22 cellular contexts compared by ENCODE assay signal in genomic region chr17:28092109-28092508, GRCh38. TPM values are rescaled to one million over a fixed set of nuclear protein-coding genes. Genes with fewer than 3 reads are reported as not detected.
DNase-seq lines count a peak whose midpoint lies in the region; ATAC-seq and TF ChIP-seq lines count a peak whose summit lies in the region.
"Had no signal": no experiment of that assay in that cellular context is flagged by ENCODE, and none has a peak within 500 bp of the region (broad histone marks: within the 10 kb centered on the region; RNA-seq: fewer than 3 reads in every experiment).

No MANE protein-coding gene starts in this region.

- ATAC-seq in WTC11 (no peak), GM21367 (IDR thresholded peaks at IDR 0.05; ENCODE audit: unreplicated experiment) (no peak)
- ATAC-seq: GM12878, HCT116, PC-3, T-helper 17 cell had no signal

- peaks cover 94% of the 10 kb centered on the region for H3K79me2 ChIP-seq in DOHH2 (ENCODE audit: control insufficient read depth, low read length)

- H3K9me3 ChIP-seq in DOHH2 (ENCODE audit: control insufficient read depth, insufficient read depth, low read length) (no peaks in the 10 kb centered on the region), HUES64 (ENCODE audit: insufficient read depth, low read depth, low read length) (peaks cover 13% of the 10 kb centered on the region)

- H4K20me1 ChIP-seq in DOHH2 (ENCODE audit: control insufficient read depth, insufficient read depth, low read depth, low read length) = no peaks in the 10 kb centered on the region

- H3K9me2 ChIP-seq in DOHH2 (replicated peaks; ENCODE audit: control insufficient read depth, low read length) = no peaks in the 10 kb centered on the region

- no peak overlapping the region for H3K4me3 ChIP-seq in DOHH2 (ENCODE audit: low read length)
- 0 out of 2 replicates have a peak overlapping the region, but pooled peaks have one; percentile 15 for H3K4me3 ChIP-seq in HUES64 (ENCODE audit: low read length)
- H3K4me3 ChIP-seq: GM12878, GM23248 had no signal

- H3K9me3 Mint-ChIP-seq in WTC11 (peaks cover 24% of the 10 kb centered on the region), nephron (peaks cover 9% of the 10 kb centered on the region)

- H3K27ac ChIP-seq in DOHH2 (ENCODE audit: low read depth, low read length) (no peak overlapping the region), HUES64 (ENCODE audit: low read depth, low read length) (peak overlapping the region; percentile 5)
- H3K27ac ChIP-seq: GM23248 had no signal

- no CpG with 5 or more reads among the region's 1 CpG for WGBS in HUES64

- DNase-seq in WTC11 (ENCODE audit: low spot score) (no peak), NCI-H446 treated with DMSO at 0.1 percent for 48 hours (lab: John Stamatoyannopoulos, UW) (no peak), NCI-H69 (lab: John Stamatoyannopoulos, UW) (no peak)
- DNase-seq: CD4-positive, CD25-positive, alpha-beta regulatory T cell; DMS79 treated with DMSO at 0.1 percent for 48 hours; GM23248; MV-4-11; NCI-H1105 treated with DMSO at 0.1 percent for 48 hours; NCI-H2081; NCI-H2171; NCI-H345; NCI-H524 treated with DMSO at 0.1 percent for 48 hours; PC-3; SHP77; SW 1271; T-helper 17 cell had no signal

- H3K4me1 ChIP-seq in DOHH2 (ENCODE audit: control insufficient read depth, low read length) = peaks cover 67% of the 10 kb centered on the region
- peaks cover 47% of the 10 kb centered on the region for H3K4me1 ChIP-seq in HUES64 (ENCODE audit: insufficient read depth, low read length)

- no peaks in the 10 kb centered on the region for H3K27me3 Mint-ChIP-seq in WTC11 (ENCODE audit: low read depth)
- H3K27me3 Mint-ChIP-seq in nephron (ENCODE audit: low read depth) = no peaks in the 10 kb centered on the region
- H3K27me3 Mint-ChIP-seq: CD4-positive, CD25-positive, alpha-beta regulatory T cell; T-helper 17 cell had no signal

- H3K36me3 ChIP-seq in DOHH2 (ENCODE audit: control insufficient read depth, low read length) (no peaks in the 10 kb centered on the region), HUES64 (ENCODE audit: insufficient read depth, low read length) (no peaks in the 10 kb centered on the region; the same call in 1 of the 2 replicates)

- H3K27ac Mint-ChIP-seq in WTC11 = peak overlapping the region; percentile 67
- H3K27ac Mint-ChIP-seq in nephron = peak overlapping the region; percentile 29 to 75 (median 31)
- H3K27ac Mint-ChIP-seq: CD4-positive, CD25-positive, alpha-beta regulatory T cell; T-helper 17 cell had no signal

- H3F3A ChIP-seq in DOHH2 (ENCODE audit: control insufficient read depth, insufficient read depth) = no peaks in the 10 kb centered on the region; the same call in 1 of the 2 replicates

- H3K4me1 Mint-ChIP-seq in WTC11 = peaks cover 64% of the 10 kb centered on the region
- H3K4me1 Mint-ChIP-seq in nephron = peaks cover 12% of the 10 kb centered on the region

- POLR2A ChIA-PET in WTC11 (lab: Charles Lee) = interaction anchor here (0.6 kb wide), 1 partner anchor 106 kb away, joined by 3 read pairs; no protein-coding TSS in a partner anchor

- H3K36me3 Mint-ChIP-seq in WTC11 (peaks cover 25% of the 10 kb centered on the region), nephron (ENCODE audit: low read depth) (peaks cover 16% of the 10 kb centered on the region)
- H3K36me3 Mint-ChIP-seq: CD4-positive, CD25-positive, alpha-beta regulatory T cell had no signal

- H3K9ac ChIP-seq in HUES64 (ENCODE audit: low read depth, low read length) = no peak overlapping the region
- H3K9ac ChIP-seq: GM23248 had no signal

- H3K4me3 Mint-ChIP-seq in WTC11 (peak overlapping the region; percentile 30; the same call in 1 of the 2 replicates), nephron (no peak overlapping the region)
- H3K4me3 Mint-ChIP-seq: CD4-positive, CD25-positive, alpha-beta regulatory T cell; T-helper 17 cell had no signal

- no peak for TF ChIP-seq CTCF in DOHH2 (IDR thresholded peaks at IDR 0.05; ENCODE audit: low read depth, low read length, poor library complexity, severe bottlenecking)
- TF ChIP-seq CTCF in WTC11 (IDR thresholded peaks at IDR 0.05) = no peak
- TF ChIP-seq CTCF in nephron (IDR thresholded peaks at IDR 0.05; ENCODE audit: unreplicated experiment in 3 of 3) = no peak

- CTCF ChIA-PET in WTC11 (lab: Charles Lee) = interaction anchor here (1.6 kb wide), 1 partner anchor 17 kb away, joined by 4 read pairs; no protein-coding TSS in a partner anchor

- peak overlapping the region; percentile 18 for H3K4me2 ChIP-seq in DOHH2 (ENCODE audit: low read length)

- no peaks in the 10 kb centered on the region for H3K27me3 ChIP-seq in DOHH2 (ENCODE audit: control insufficient read depth, low read length)
- no peaks in the 10 kb centered on the region for H3K27me3 ChIP-seq in HUES64 (ENCODE audit: insufficient read depth, low read length)

TF ChIP-seq in WTC11, 78 proteins besides CTCF, POLR2A, EP300 and RAD21 (continues in another document):
- TF ChIP-seq ZNF232 (CRISPR knock-in tag; IDR thresholded peaks at IDR 0.05) (no peak), CBFB (CRISPR knock-in tag; IDR thresholded peaks at IDR 0.05; ENCODE audit: low read depth) (no peak), E2F4 (CRISPR knock-in tag; IDR thresholded peaks at IDR 0.05; ENCODE audit: borderline replicate concordance, low read depth) (no peak), SMAD3 (CRISPR knock-in tag; IDR thresholded peaks at IDR 0.05; ENCODE audit: borderline replicate concordance) (no peak), EMX1 (CRISPR knock-in tag; IDR thresholded peaks at IDR 0.05) (no peak), ARID4B (CRISPR knock-in tag; IDR thresholded peaks at IDR 0.05; ENCODE audit: borderline replicate concordance) (no peak), ZNF219 (CRISPR knock-in tag; IDR thresholded peaks at IDR 0.05; ENCODE audit: borderline replicate concordance) (no peak), ATF2 (CRISPR knock-in tag; IDR thresholded peaks at IDR 0.05; ENCODE audit: borderline replicate concordance, low read depth) (no peak), NR1H2 (CRISPR knock-in tag; IDR thresholded peaks at IDR 0.05) (no peak), ATF1 (CRISPR knock-in tag; IDR thresholded peaks at IDR 0.05) (no peak), ZNF317 (CRISPR knock-in tag; IDR thresholded peaks at IDR 0.05; ENCODE audit: borderline replicate concordance, low read depth) (no peak), ZNF416 (CRISPR knock-in tag; IDR thresholded peaks at IDR 0.05) (no peak)

RNA-seq across cellular contexts. Expression of gene NLK, which starts 49.6 kb away (rescaled TPM):
- 28.9 TPM for polyA plus RNA-seq in HUES64 (2013, experiment 1 of 2)
- polyA plus RNA-seq in HUES64 (2013, experiment 2 of 2) = 26.6 TPM
- total RNA-seq in WTC11 (2021) = 38.3 to 40.3 TPM (median 39.9 TPM) in 3 replicates
